In genomic region chr1:72623299-72623708, GRCh38 we compare ENCODE assay signal across 7 cellular contexts.
DNase-seq lines count a peak whose midpoint lies in the region; TF ChIP-seq lines count a peak whose summit lies in the region.

No MANE protein-coding gene starts in this region.

- no peak overlapping the region for H2AFZ ChIP-seq in neural cell (ENCODE audit: low read depth, low read length)

- H3K4me3 ChIP-seq in HEK293 (ENCODE audit: low read depth, low read length) (no peak overlapping the region), neural cell (ENCODE audit: low read length) (no peak overlapping the region)

- H3K9me3 ChIP-seq in HEK293 (ENCODE audit: control insufficient read depth, insufficient read depth, low read depth, low read length): no peaks in the 10 kb centered on the region
- H3K9me3 ChIP-seq in neural cell (ENCODE audit: low read length): no peaks in the 10 kb centered on the region

- no peak overlapping the region for H3K9ac ChIP-seq in neural cell (ENCODE audit: low read length)

- H3F3A ChIP-seq in neural cell (ENCODE audit: insufficient read depth, low read length, poor library complexity, severe bottlenecking): no peaks in the 10 kb centered on the region

- peak; percentile 24 for DNase-seq in LoVo (ENCODE audit: low spot score)
- DNase-seq in SHP77 (lab: John Stamatoyannopoulos, UW): peak; percentile 29 to 62
- DNase-seq in fibroblast of gingiva (ENCODE audit: low read depth): peak; percentile 45
- no peak for DNase-seq in posterior cingulate gyrus

- peak; percentile 94 for TF ChIP-seq EP300 in neural cell (conservative IDR thresholded peaks at IDR 0.05; ENCODE audit: poor library complexity, severe bottlenecking)

- H3K4me2 ChIP-seq in neural cell (ENCODE audit: low read length): no peak overlapping the region

- H3K4me1 ChIP-seq in HEK293 (ENCODE audit: control insufficient read depth, insufficient read depth, low read length): no peaks in the 10 kb centered on the region

- no peaks in the 10 kb centered on the region for H3K9me2 ChIP-seq in neural cell (ENCODE audit: insufficient read depth, low read length)

- no peaks in the 10 kb centered on the region for H3K36me3 ChIP-seq in HEK293 (ENCODE audit: control insufficient read depth in 2 of 2, insufficient read depth in 1 of 2, low read length in 2 of 2)
- H3K36me3 ChIP-seq in neural cell (ENCODE audit: insufficient read depth, low read length): no peaks in the 10 kb centered on the region

- intact Hi-C loops in posterior cingulate gyrus (cut with DNase I): loop anchor here (10.0 kb wide), 1 partner anchor 339 kb away; the partner anchor contains the start of gene NEGR1

- H3K27ac ChIP-seq in HEK293 (ENCODE audit: extremely low read depth, low read depth, low read length) (no peak overlapping the region), neural cell (ENCODE audit: low read length) (peak overlapping the region; percentile 51)

- CTCF ChIA-PET in HEK293 (lab: Yijun Ruan, JAX): interaction anchor here (0.6 to 1.8 kb wide), 6 partner anchors 8 to 1418 kb away, joined by 3 to 5 read pairs (median 4); no protein-coding TSS in a partner anchor

- no peaks in the 10 kb centered on the region for H3K27me3 ChIP-seq in neural cell (ENCODE audit: insufficient read depth, low read depth, low read length)

- TF ChIP-seq CTCF in GM12873 (IDR thresholded peaks at IDR 0.05; ENCODE audit: insufficient read depth, low read depth, low read length, missing control alignments): peak; percentile 69
- TF ChIP-seq CTCF in HEK293 (tag by site-specific recombination; IDR thresholded peaks at IDR 0.05): 0 out of 2 replicates have a peak, but pooled peaks have one; percentile 28
- TF ChIP-seq CTCF in neural cell (IDR thresholded peaks at IDR 0.05; ENCODE audit: poor library complexity, severe bottlenecking): peak; percentile 91

- TF ChIP-seq RAD21 in neural cell (conservative IDR thresholded peaks at IDR 0.05): peak; percentile 92

- no peaks in the 10 kb centered on the region for H4K20me1 ChIP-seq in neural cell (ENCODE audit: insufficient read depth)

- POLR2A ChIA-PET in HEK293 (lab: Yijun Ruan, JAX): no interaction called here

- H3K79me2 ChIP-seq in neural cell (replicated peaks; ENCODE audit: insufficient read depth, low read length): no peaks in the 10 kb centered on the region

TF ChIP-seq in HEK293, 187 proteins besides CTCF, POLR2A, EP300 and RAD21:
- TF ChIP-seq ZNF654 (tag by site-specific recombination; IDR thresholded peaks at IDR 0.05; ENCODE audit: low read depth) (peak; percentile 48), ZNF513 (tag by site-specific recombination; IDR thresholded peaks at IDR 0.05) (no peak), MEIS1 (CRISPR knock-in tag; IDR thresholded peaks at IDR 0.05; ENCODE audit: borderline replicate concordance) (no peak)
- TF ChIP-seq, protein P1, sequence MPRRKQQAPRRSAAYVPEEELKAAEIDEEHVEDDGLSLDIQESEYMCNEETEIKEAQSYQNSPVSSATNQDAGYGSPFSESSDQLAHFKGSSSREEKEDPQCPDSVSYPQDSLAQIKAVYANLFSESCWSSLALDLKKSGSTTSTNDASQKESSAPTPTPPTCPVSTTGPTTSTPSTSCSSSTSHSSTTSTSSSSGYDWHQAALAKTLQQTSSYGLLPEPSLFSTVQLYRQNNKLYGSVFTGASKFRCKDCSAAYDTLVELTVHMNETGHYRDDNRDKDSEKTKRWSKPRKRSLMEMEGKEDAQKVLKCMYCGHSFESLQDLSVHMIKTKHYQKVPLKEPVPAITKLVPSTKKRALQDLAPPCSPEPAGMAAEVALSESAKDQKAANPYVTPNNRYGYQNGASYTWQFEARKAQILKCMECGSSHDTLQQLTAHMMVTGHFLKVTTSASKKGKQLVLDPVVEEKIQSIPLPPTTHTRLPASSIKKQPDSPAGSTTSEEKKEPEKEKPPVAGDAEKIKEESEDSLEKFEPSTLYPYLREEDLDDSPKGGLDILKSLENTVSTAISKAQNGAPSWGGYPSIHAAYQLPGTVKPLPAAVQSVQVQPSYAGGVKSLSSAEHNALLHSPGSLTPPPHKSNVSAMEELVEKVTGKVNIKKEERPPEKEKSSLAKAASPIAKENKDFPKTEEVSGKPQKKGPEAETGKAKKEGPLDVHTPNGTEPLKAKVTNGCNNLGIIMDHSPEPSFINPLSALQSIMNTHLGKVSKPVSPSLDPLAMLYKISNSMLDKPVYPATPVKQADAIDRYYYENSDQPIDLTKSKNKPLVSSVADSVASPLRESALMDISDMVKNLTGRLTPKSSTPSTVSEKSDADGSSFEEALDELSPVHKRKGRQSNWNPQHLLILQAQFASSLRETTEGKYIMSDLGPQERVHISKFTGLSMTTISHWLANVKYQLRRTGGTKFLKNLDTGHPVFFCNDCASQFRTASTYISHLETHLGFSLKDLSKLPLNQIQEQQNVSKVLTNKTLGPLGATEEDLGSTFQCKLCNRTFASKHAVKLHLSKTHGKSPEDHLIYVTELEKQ (tag by site-specific recombination; IDR thresholded peaks at IDR 0.05; ENCODE audit: borderline replicate concordance): no peak

TF ChIP-seq in neural cell, 6 proteins besides CTCF, POLR2A, EP300 and RAD21:
- TF ChIP-seq EZH2 (IDR thresholded peaks at IDR 0.05; ENCODE audit: borderline replicate concordance, insufficient read depth, low read length, poor library complexity, severe bottlenecking): no peak
- TF ChIP-seq SMC3 (conservative IDR thresholded peaks at IDR 0.05; ENCODE audit: poor library complexity): peak; percentile 89
- no peak for TF ChIP-seq TAF1 (IDR thresholded peaks at IDR 0.05; ENCODE audit: low read depth)
- TF ChIP-seq POLR2AphosphoS5 (IDR thresholded peaks at IDR 0.05): peak; percentile 65
- no peak for TF ChIP-seq MXI1 (conservative IDR thresholded peaks at IDR 0.05; ENCODE audit: poor library complexity, severe bottlenecking)
- TF ChIP-seq REST (IDR thresholded peaks at IDR 0.05; ENCODE audit: borderline replicate concordance): peak; percentile 61

Comparison
In these comparisons a context has a peak if more than half of its experiments do, and no peak if none do; other contexts are left out.
1. CTCF ChIP-seq: peak in every context shown above with its lines; median percentile 91 in neural cell; 69 in GM12873; 28 in HEK293.
2. DNase-seq: peak in LoVo (single experiment), SHP77 (2 of 2) and fibroblast of gingiva (single experiment); none in posterior cingulate gyrus (0 of 10).